In the genomic region with DNA sequence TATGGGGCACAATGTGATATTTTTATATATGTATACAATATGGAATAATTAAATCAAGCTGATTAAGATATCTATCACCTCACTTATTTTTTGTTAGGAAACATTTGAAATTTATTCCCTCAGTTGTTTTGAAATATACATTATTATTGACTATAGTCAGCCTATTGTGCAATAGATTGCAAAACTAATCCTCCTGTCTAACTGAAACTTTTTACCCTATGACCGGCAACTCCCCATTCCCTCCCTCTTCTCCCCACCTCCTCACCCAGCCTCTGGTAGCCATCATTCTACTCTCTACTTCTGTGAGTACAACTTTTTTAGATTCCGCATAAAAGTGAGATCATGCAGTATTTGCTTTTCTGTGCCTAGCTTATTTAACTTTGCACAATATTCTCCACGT, we compare ENCODE assay signal across 25 cellular contexts.
DNase-seq lines count a peak whose midpoint lies in the region; ATAC-seq and TF ChIP-seq lines count a peak whose summit lies in the region.
"Had no signal": no experiment of that assay in that cellular context is flagged by ENCODE, and none has a peak within 500 bp of the region (broad histone marks: within the 10 kb centered on the region; RNA-seq: fewer than 3 reads in every experiment).

No MANE protein-coding gene starts in this region.

- no peak overlapping the region for H2AK5ac ChIP-seq in IMR-90 (ENCODE audit: low read depth, low read length)

- no peak overlapping the region for H3K4me2 ChIP-seq in IMR-90 (ENCODE audit: low read depth, low read length)

- H2AFZ ChIP-seq in IMR-90 (replicated peaks; ENCODE audit: low read length, poor library complexity): no peak overlapping the region

- H4K91ac ChIP-seq in IMR-90 (ENCODE audit: insufficient read depth, low read depth, low read length): no peak overlapping the region

- H4K8ac ChIP-seq in IMR-90 (ENCODE audit: low read depth in 2 of 2, low read length in 2 of 2): no peak overlapping the region

- H3K9me3 ChIP-seq in IMR-90 (ENCODE audit: control insufficient read depth, insufficient read depth, low read length): peaks cover 10% of the 10 kb centered on the region
- H3K9me3 ChIP-seq: prostate gland had no signal

- BruUV-seq in IMR-90 (replicated peaks; lab: Mats Ljungman, UMichigan): no TSS peak

- H3K4me1 ChIP-seq in IMR-90 (ENCODE audit: control insufficient read depth, insufficient read depth, low read length): peaks cover 18% of the 10 kb centered on the region
- H3K4me1 ChIP-seq: left ventricle myocardium inferior, prostate gland, tibial artery had no signal

- H3K4ac ChIP-seq in IMR-90 (ENCODE audit: low read depth, low read length): no peak overlapping the region

- H3K9ac ChIP-seq in IMR-90 (ENCODE audit: low read depth, low read length): no peak overlapping the region

- no peak overlapping the region for H3K27ac ChIP-seq in IMR-90 (ENCODE audit: insufficient read depth, low read length)
- H3K27ac ChIP-seq: left ventricle myocardium inferior, prostate gland, tibial artery had no signal

- H3K9me1 ChIP-seq in IMR-90 (ENCODE audit: insufficient read depth, low read length): peaks cover 6% of the 10 kb centered on the region; the same call in 1 of the 2 replicates

- 80% methylated on average over 1 of the region's 3 CpGs; no CpG with 5 or more reads in 1 of the 2 experiments for WGBS in IMR-90 (ENCODE audit: extremely low coverage in 2 of 2, insufficient read length in 1 of 2), 2 experiments

- POLR2A ChIA-PET in IMR-90 (lab: Charles Lee; ENCODE audit: unreplicated experiment): no interaction called here

- no peak overlapping the region for H3K23ac ChIP-seq in IMR-90 (ENCODE audit: low read depth, low read length)

- H3K36me3 ChIP-seq in IMR-90 (ENCODE audit: control insufficient read depth, insufficient read depth, low read length): no peaks in the 10 kb centered on the region
- H3K36me3 ChIP-seq: heart left ventricle, left ventricle myocardium inferior, prostate gland, tibial artery had no signal

- CTCF ChIA-PET in IMR-90 (lab: Yijun Ruan, JAX): no interaction called here

- H3K4me3 ChIP-seq in IMR-90 (ENCODE audit: insufficient read depth, low read depth, low read length): no peak overlapping the region
- H3K4me3 ChIP-seq in fibroblast of mammary gland (ENCODE audit: control insufficient read depth, low read depth, low read length): no peak overlapping the region
- no peak overlapping the region for H3K4me3 ChIP-seq in skeletal muscle cell (ENCODE audit: low read depth, low read length)
- H3K4me3 ChIP-seq: heart left ventricle, left ventricle myocardium inferior, mucosa of descending colon, prostate gland, tibial artery had no signal

- no peak for TF ChIP-seq RAD21 in IMR-90 (IDR thresholded peaks at IDR 0.05; ENCODE audit: low read length)

- TF ChIP-seq POLR2A in IMR-90 (IDR thresholded peaks at IDR 0.05; ENCODE audit: low read depth, low read length): no peak

- no peak overlapping the region for H3K18ac ChIP-seq in IMR-90 (ENCODE audit: low read depth, low read length)

- no peak for ATAC-seq in IMR-90 (ENCODE audit: low read depth)
- ATAC-seq: activated T-cell treated with anti-CD3 and anti-CD28 coated beads, Interleukin-2, amount 50 U/mL, for 4 hours; heart left ventricle; mucosa of descending colon; stimulated activated naive CD8-positive, alpha-beta T cell treated with anti-CD3 and anti-CD28 coated beads, Interleukin-15, Interleukin-2, amounts not matched to agents 100 U/mL and 50 U/mL, for 24 hours had no signal

- dilution Hi-C loops in IMR-90 (cut with HindIII; ENCODE audit: low sequenced_read_pairs, unreplicated experiment): no loop called here

- H2BK5ac ChIP-seq in IMR-90 (ENCODE audit: low read depth, low read length, poor library complexity, severe bottlenecking): no peak overlapping the region

- no peaks in the 10 kb centered on the region for H3K79me1 ChIP-seq in IMR-90 (ENCODE audit: low read depth in 1 of 2, low read length in 2 of 2)

- in situ Hi-C loops in IMR-90 (cut with MboI; ENCODE audit: low sequenced_read_pairs): no loop called here

- no peak for TF ChIP-seq CTCF in IMR-90 (conservative IDR thresholded peaks at IDR 0.05; ENCODE audit: low read depth, low read length)
- no peak for TF ChIP-seq CTCF in fibroblast of mammary gland (conservative IDR thresholded peaks at IDR 0.05; ENCODE audit: control insufficient read depth, insufficient read depth, low read depth, low read length)

- no peaks in the 10 kb centered on the region for H3K27me3 ChIP-seq in IMR-90 (ENCODE audit: control insufficient read depth, insufficient read depth, low read length)
- H3K27me3 ChIP-seq: heart left ventricle, tibial artery had no signal

- no peak overlapping the region for H3K14ac ChIP-seq in IMR-90 (replicated peaks; ENCODE audit: low read depth, low read length)

- DNase-seq in IMR-90: peak; percentile 20
- peak; percentile 41 for DNase-seq in OCI-M1 (lab: John Stamatoyannopoulos, UW)
- DNase-seq in fibroblast of mammary gland (ENCODE audit: low read depth): peak; percentile 71
- peak; percentile 34 for DNase-seq in skeletal muscle cell (ENCODE audit: low read depth)
- DNase-seq in NCI-H2227 treated with DMSO at 0.1 percent for 48 hours (lab: John Stamatoyannopoulos, UW): no peak
- no peak for DNase-seq in HuH-7.5 (ENCODE audit: low spot score)
- no peak for DNase-seq in cerebellar nuclear complex (lab: John Stamatoyannopoulos, UW)
- DNase-seq: activated CD4-positive, CD25-positive, alpha-beta regulatory T cell treated with anti-CD3 and anti-CD28 coated beads, Interleukin-2, amount 50 U/mL, for 72 hours; activated CD8-positive, alpha-beta memory T cell treated with anti-CD3 and anti-CD28 coated beads for 24 hours; activated naive CD4-positive, alpha-beta T cell treated with Interleukin-2 at 50 U/mL for 16 hours; activated T-cell treated with anti-CD3 and anti-CD28 coated beads, Interleukin-2, amount 50 U/mL, for 4 hours; aorta; COR-L47; effector memory CD4-positive, alpha-beta T cell; heart left ventricle; left ventricle myocardium inferior; MM.1S; mucosa of descending colon; NCI-H187 treated with DMSO at 0.1 percent for 48 hours; small intestine; stimulated activated CD4-positive, alpha-beta T cell treated with anti-CD3 and anti-CD28 coated beads, Interleukin-2, amount 100 ng/mL, for 48 hours; stimulated activated naive CD8-positive, alpha-beta T cell treated with anti-CD3 and anti-CD28 coated beads, Interleukin-15, Interleukin-2, amounts not matched to agents 100 U/mL and 50 U/mL, for 24 hours; T1000; tibial artery had no signal

- H3K56ac ChIP-seq in IMR-90 (ENCODE audit: extremely low read depth, insufficient read depth, low read length): no peak overlapping the region

- H4K5ac ChIP-seq in IMR-90 (ENCODE audit: low read depth, low read length): no peak overlapping the region

- H2AK9ac ChIP-seq in IMR-90 (replicated peaks; ENCODE audit: low read depth, low read length, poor library complexity): no peak overlapping the region

- no peak overlapping the region for H2BK20ac ChIP-seq in IMR-90 (ENCODE audit: low read depth, low read length)

- no peak overlapping the region for H2BK120ac ChIP-seq in IMR-90 (ENCODE audit: low read depth, low read length)

- intact Hi-C loops in IMR-90 (cut with micrococcal nuclease): no loop called here

- no peaks in the 10 kb centered on the region for H4K20me1 ChIP-seq in IMR-90 (ENCODE audit: insufficient read depth, low read length)

- H2BK15ac ChIP-seq in IMR-90 (ENCODE audit: low read depth, low read length): no peak overlapping the region

TF ChIP-seq in IMR-90, 13 proteins besides CTCF, POLR2A, EP300 and RAD21:
- TF ChIP-seq, protein P1, sequence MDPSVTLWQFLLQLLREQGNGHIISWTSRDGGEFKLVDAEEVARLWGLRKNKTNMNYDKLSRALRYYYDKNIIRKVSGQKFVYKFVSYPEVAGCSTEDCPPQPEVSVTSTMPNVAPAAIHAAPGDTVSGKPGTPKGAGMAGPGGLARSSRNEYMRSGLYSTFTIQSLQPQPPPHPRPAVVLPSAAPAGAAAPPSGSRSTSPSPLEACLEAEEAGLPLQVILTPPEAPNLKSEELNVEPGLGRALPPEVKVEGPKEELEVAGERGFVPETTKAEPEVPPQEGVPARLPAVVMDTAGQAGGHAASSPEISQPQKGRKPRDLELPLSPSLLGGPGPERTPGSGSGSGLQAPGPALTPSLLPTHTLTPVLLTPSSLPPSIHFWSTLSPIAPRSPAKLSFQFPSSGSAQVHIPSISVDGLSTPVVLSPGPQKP (IDR thresholded peaks at IDR 0.05; ENCODE audit: borderline replicate concordance, low read depth, low read length): no peak
- TF ChIP-seq CEBPB (IDR thresholded peaks at IDR 0.05; ENCODE audit: low read depth, low read length): peak; percentile 92

Comparison
In these comparisons a context has a peak if more than half of its experiments do, and no peak if none do; other contexts are left out.
1. DNase-seq: peak in IMR-90 (single experiment), OCI-M1 (single experiment), fibroblast of mammary gland (single experiment) and skeletal muscle cell (single experiment); none in NCI-H2227 treated with DMSO at 0.1 percent for 48 hours (single experiment), HuH-7.5 (single experiment) and cerebellar nuclear complex (0 of 2).